Comparison of ENCODE assay signal across 10 cellular contexts in the genomic region with DNA sequence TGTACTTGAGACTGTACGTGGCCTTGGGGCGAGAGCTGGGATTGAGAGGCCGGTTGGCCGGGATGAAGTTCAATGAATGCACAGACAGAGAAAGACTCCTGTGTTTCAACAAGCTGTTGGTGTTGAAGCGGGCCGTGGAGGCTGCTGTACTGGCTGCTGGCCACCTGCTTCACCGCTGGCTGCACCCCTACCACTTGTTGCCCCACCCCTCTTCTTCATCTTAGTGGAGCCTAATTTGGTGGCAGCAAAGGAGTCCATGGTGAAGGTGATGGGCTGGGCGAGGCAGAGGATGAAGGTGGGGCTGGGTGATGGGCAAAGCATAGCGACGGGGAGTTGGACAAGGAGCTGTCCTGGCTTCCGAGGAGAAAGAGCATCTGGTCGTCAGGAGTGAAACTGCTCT. TPM values are rescaled to one million over a fixed set of nuclear protein-coding genes. Genes with fewer than 3 reads are reported as not detected.
A peak's percentile ranks its signal among the peaks of the same experiment; 100 is the strongest.
DNase-seq lines count a peak whose midpoint lies in the region; ATAC-seq and TF ChIP-seq lines count a peak whose summit lies in the region.
"Had no signal": no experiment of that assay in that cellular context is flagged by ENCODE, and none has a peak within 500 bp of the region (broad histone marks: within the 10 kb centered on the region; RNA-seq: fewer than 3 reads in every experiment).

No MANE protein-coding gene starts in this region.

- TF ChIP-seq POLR2A in NB4 (IDR thresholded peaks at IDR 0.05; ENCODE audit: extremely low read depth, insufficient read length), result no peak

- CTCF ChIA-PET in activated CD4-positive, alpha-beta T cell treated with anti-CD3 and anti-CD28 coated beads for 36 hours (lab: Charles Lee), result no interaction called here

- peak overlapping the region; percentile 90 for H3K27ac ChIP-seq in psoas muscle

- no peaks in the 10 kb centered on the region for H3K9me3 Mint-ChIP-seq in activated CD4-positive, alpha-beta T cell treated with anti-CD3 and anti-CD28 coated beads for 36 hours (ENCODE audit: low read depth)
- H3K9me3 Mint-ChIP-seq in effector memory CD8-positive, alpha-beta T cell, result no peaks in the 10 kb centered on the region

- ATAC-seq in activated CD4-positive, alpha-beta T cell treated with anti-CD3 and anti-CD28 coated beads for 36 hours, result no peak
- ATAC-seq in effector memory CD8-positive, alpha-beta T cell (replicated peaks), result no peak
- no peak for ATAC-seq in psoas muscle
- ATAC-seq in GM21723 (IDR thresholded peaks at IDR 0.05; ENCODE audit: unreplicated experiment), result no peak
- no peak for ATAC-seq in GM21576 (IDR thresholded peaks at IDR 0.05; ENCODE audit: unreplicated experiment)

- peaks cover 9% of the 10 kb centered on the region for H3K4me1 Mint-ChIP-seq in activated CD4-positive, alpha-beta T cell treated with anti-CD3 and anti-CD28 coated beads for 36 hours
- peaks cover 4 to 5% of the 10 kb centered on the region in 2 donors for H3K4me1 Mint-ChIP-seq in effector memory CD8-positive, alpha-beta T cell (ENCODE audit: low read depth in 2 of 2)

- intact Hi-C loops in activated CD4-positive, alpha-beta T cell treated with anti-CD3 and anti-CD28 coated beads for 36 hours (cut with DNase I, micrococcal nuclease), result no loop called here
- intact Hi-C loops in psoas muscle (cut with DNase I), result loop anchor here in 1 of 2 donors (5.0 kb wide), 1 partner anchor 34 kb away; a partner anchor contains a TSS

- TF ChIP-seq CTCF in NB4 (IDR thresholded peaks at IDR 0.05; ENCODE audit: low read depth, low read length) (no peak), psoas muscle (IDR thresholded peaks at IDR 0.05) (no peak)

- H3K36me3 Mint-ChIP-seq in activated CD4-positive, alpha-beta T cell treated with anti-CD3 and anti-CD28 coated beads for 36 hours (ENCODE audit: low read depth), result no peaks in the 10 kb centered on the region
- no peaks in the 10 kb centered on the region for H3K36me3 Mint-ChIP-seq in effector memory CD8-positive, alpha-beta T cell (ENCODE audit: insufficient read depth)

- peaks cover 19% of the 10 kb centered on the region for H3K4me1 ChIP-seq in psoas muscle

- peak overlapping the region; percentile 60 for H3K4me3 ChIP-seq in NB4 (ENCODE audit: low read depth, low read length)
- H3K4me3 ChIP-seq in psoas muscle, result peak overlapping the region; percentile 83

- DNase-seq in activated CD4-positive, alpha-beta T cell treated with anti-CD3 and anti-CD28 coated beads for 36 hours, result no peak
- DNase-seq in activated CD4-positive, alpha-beta T cell treated with anti-CD3 and anti-CD28 coated beads, Interleukin-2, amount 50 U/mL, for 48 hours, result no peak
- no peak for DNase-seq in NB4 (ENCODE audit: low read depth)
- DNase-seq in effector memory CD8-positive, alpha-beta T cell, result no peak
- DNase-seq in psoas muscle, result no peak
- DNase-seq in stimulated activated CD4-positive, alpha-beta T cell treated with anti-CD3 and anti-CD28 coated beads, Interleukin-1b, Interleukin-23, amount 100 ng/mL, for 48 hours, result no peak
- DNase-seq: stimulated activated CD4-positive, alpha-beta T cell treated with anti-CD3 and anti-CD28 coated beads, Interleukin-4, amount 100 ng/mL, for 1 hour had no signal

- H3K36me3 ChIP-seq in psoas muscle (ENCODE audit: insufficient read depth in 1 of 2, low read depth in 1 of 2), result no peaks in the 10 kb centered on the region

- H3K4me3 Mint-ChIP-seq in activated CD4-positive, alpha-beta T cell treated with anti-CD3 and anti-CD28 coated beads for 36 hours, result peak overlapping the region; percentile 68
- H3K4me3 Mint-ChIP-seq in effector memory CD8-positive, alpha-beta T cell, result peak overlapping the region; percentile 74

- peaks cover 0 to 29% (median 5%) of the 10 kb centered on the region in 3 donors for H3K27me3 ChIP-seq in psoas muscle (ENCODE audit: insufficient read depth in 3 of 3, low read length in 2 of 3)

- POLR2A ChIA-PET in activated CD4-positive, alpha-beta T cell treated with anti-CD3 and anti-CD28 coated beads for 36 hours (lab: Charles Lee), result interaction anchor here (0.6 kb wide), 2 partner anchors 188 to 440 kb away, joined by 3 read pairs; no protein-coding TSS in a partner anchor

- WGBS in psoas muscle, 3 donors, result 85 to 95% (median 92%) methylated on average over 12 of the region's 12 CpGs

- H3K27me3 Mint-ChIP-seq in activated CD4-positive, alpha-beta T cell treated with anti-CD3 and anti-CD28 coated beads for 36 hours, result peaks cover 68% of the 10 kb centered on the region
- H3K27me3 Mint-ChIP-seq in effector memory CD8-positive, alpha-beta T cell, result peaks cover 76 to 94% of the 10 kb centered on the region in 2 donors

- H3K27ac Mint-ChIP-seq in activated CD4-positive, alpha-beta T cell treated with anti-CD3 and anti-CD28 coated beads for 36 hours, result no peak overlapping the region
- peak overlapping the region in 1 of 2 donors; percentile 57 for H3K27ac Mint-ChIP-seq in effector memory CD8-positive, alpha-beta T cell

- H3K9me3 ChIP-seq in psoas muscle, result no peaks in the 10 kb centered on the region

RNA-seq across cellular contexts. Expression of a gene that starts 7.2 kb away (rescaled TPM):
- 1 to 10 TPM; 1.7 to 1.8 TPM for total RNA-seq in activated CD4-positive, alpha-beta T cell treated with anti-CD3 and anti-CD28 coated beads for 36 hours
- total RNA-seq in psoas muscle, result 1 to 10 TPM; 5.2 to 6.9 (median 6.3) TPM
- 10 to 100 TPM in 1 of 3 donors, 1 to 10 TPM in 2; 3.9 to 10.4 (median 7.4) TPM for polyA plus RNA-seq in psoas muscle

RNA-seq across cellular contexts. Expression of a gene that starts 34.2 kb away (rescaled TPM):
- total RNA-seq in activated CD4-positive, alpha-beta T cell treated with anti-CD3 and anti-CD28 coated beads for 36 hours, result 1 to 10 TPM; 3.2 to 4.1 TPM
- total RNA-seq in psoas muscle, result 1 to 10 TPM; 1.0 to 2.2 (median 1.8) TPM
- polyA plus RNA-seq in psoas muscle, result 1 to 10 TPM in 2 of 3 donors, under 1 TPM in 1; 0.83 to 2.2 (median 1.2) TPM

RNA-seq across cellular contexts. Expression of a gene that starts 41.2 kb away (rescaled TPM):
- total RNA-seq in activated CD4-positive, alpha-beta T cell treated with anti-CD3 and anti-CD28 coated beads for 36 hours, result under 1 TPM; 0.14 to 0.25 TPM
- total RNA-seq in psoas muscle, result 1 to 10 TPM; 5.0 to 9.4 (median 6.0) TPM
- 10 to 100 TPM in 2 of 3 donors, 1 to 10 TPM in 1; 8.1 to 27.3 (median 17.1) TPM for polyA plus RNA-seq in psoas muscle
- total RNA-seq: HT1080 had no signal

RNA-seq across cellular contexts. Expression of a gene that starts 49.1 kb away (rescaled TPM):
- total RNA-seq in activated CD4-positive, alpha-beta T cell treated with anti-CD3 and anti-CD28 coated beads for 36 hours, result 1 to 10 TPM; 5.0 to 6.7 TPM
- 10 to 100 TPM in 2 of 4 donors, 1 to 10 TPM in 2; 6.9 to 12.9 (median 10.1) TPM for total RNA-seq in psoas muscle
- polyA plus RNA-seq in psoas muscle, result 1 to 10 TPM; 4.2 to 8.0 (median 6.4) TPM

Comparison
In these comparisons a context has a peak if more than half of its experiments do, and no peak if none do; other contexts are left out.
1. RNA of a gene that starts 41.2 kb away (total RNA-seq): 5.0 to 9.4 TPM in psoas muscle; 0.14 to 0.25 TPM in activated CD4-positive, alpha-beta T cell treated with anti-CD3 and anti-CD28 coated beads for 36 hours; every median in the first group is over 4 times any median in the second.